In genomic region chr9:131635285-131635684, GRCh38 we compare ENCODE assay signal across 1 cellular context.
A peak's percentile ranks its signal among the peaks of the same experiment; 100 is the strongest.
TF ChIP-seq lines count a peak whose summit lies in the region.

No MANE protein-coding gene starts in this region.

TF ChIP-seq in K562, 482 proteins besides CTCF, POLR2A, EP300 and RAD21 (continued from another document and continues in another):
- TF ChIP-seq ZBTB11 (CRISPR knock-in tag; IDR thresholded peaks at IDR 0.05) (no peak), TGIF2 (CRISPR knock-in tag; IDR thresholded peaks at IDR 0.05) (no peak), SIN3A (IDR thresholded peaks at IDR 0.05; ENCODE audit: borderline replicate concordance in 2 of 2, control insufficient read depth in 1 of 2, low read depth in 2 of 2, low read length in 2 of 2) (0 out of 4 replicates have a peak, but pooled peaks of 1 of the 2 experiments have one; percentile 2), ATF6 (CRISPR knock-in tag; IDR thresholded peaks at IDR 0.05) (no peak), ZBTB7A (IDR thresholded peaks at IDR 0.05; ENCODE audit: borderline replicate concordance, control insufficient read depth, low read depth, low read length) (peak; percentile 86), ETV6 (IDR thresholded peaks at IDR 0.05; ENCODE audit: borderline replicate concordance in 1 of 2, low read depth in 2 of 2, low read length in 1 of 2) (no peak), ETV6 (CRISPR knock-in tag; IDR thresholded peaks at IDR 0.05; ENCODE audit: borderline replicate concordance) (no peak), MTA3 (IDR thresholded peaks at IDR 0.05; ENCODE audit: borderline replicate concordance) (no peak), SP2 (IDR thresholded peaks at IDR 0.05; ENCODE audit: extremely low read depth, low read depth, low read length, poor library complexity, severe bottlenecking) (no peak), CHD1 (IDR thresholded peaks at IDR 0.05; ENCODE audit: low read length) (no peak), ZNF316 (IDR thresholded peaks at IDR 0.05) (no peak), CBX5 (IDR thresholded peaks at IDR 0.05; ENCODE audit: borderline replicate concordance, low read depth) (no peak), FOXP1 (CRISPR knock-in tag; IDR thresholded peaks at IDR 0.05) (peak; percentile 25; the same call in 1 of the 2 replicates), ZNF224 (CRISPR knock-in tag; IDR thresholded peaks at IDR 0.05) (no peak), BRD9 (IDR thresholded peaks at IDR 0.05; ENCODE audit: low read depth, partially characterized antibody) (peak; percentile 85), E2F1 (CRISPR knock-in tag; IDR thresholded peaks at IDR 0.05) (no peak), SREBF2 (CRISPR knock-in tag; IDR thresholded peaks at IDR 0.05) (no peak), ARID2 (IDR thresholded peaks at IDR 0.05) (no peak), RFX1 (IDR thresholded peaks at IDR 0.05) (no peak), NCOA6 (IDR thresholded peaks at IDR 0.05) (no peak), CBX1 (IDR thresholded peaks at IDR 0.05; ENCODE audit: low read depth) (no peak), MYNN (IDR thresholded peaks at IDR 0.05) (peak; percentile 48; the same call in 1 of the 2 replicates), MYNN (CRISPR knock-in tag; IDR thresholded peaks at IDR 0.05) (no peak), ZNF384 (IDR thresholded peaks at IDR 0.05; ENCODE audit: low read depth, low read length) (peak; percentile 99), NR3C1 (CRISPR knock-in tag; IDR thresholded peaks at IDR 0.05) (no peak), ATF7 (IDR thresholded peaks at IDR 0.05) (peak; percentile 91), CREB3 (tag; conservative IDR thresholded peaks at IDR 0.05; ENCODE audit: low read depth) (no peak), FOXJ3 (CRISPR knock-in tag; IDR thresholded peaks at IDR 0.05) (no peak), STAT6 (CRISPR knock-in tag; IDR thresholded peaks at IDR 0.05) (no peak), ZNF311 (CRISPR knock-in tag; IDR thresholded peaks at IDR 0.05) (no peak), HEY1 (CRISPR knock-in tag; IDR thresholded peaks at IDR 0.05; ENCODE audit: borderline replicate concordance) (no peak), IFI16 (CRISPR knock-in tag; IDR thresholded peaks at IDR 0.05) (no peak), HNRNPUL1 (IDR thresholded peaks at IDR 0.05; ENCODE audit: low read length) (no peak), ZMIZ1 (IDR thresholded peaks at IDR 0.05; ENCODE audit: low read depth in 2 of 2, low read length in 2 of 2) (no peak), ZNF707 (CRISPR knock-in tag; conservative IDR thresholded peaks at IDR 0.05) (no peak), ZNF696 (CRISPR knock-in tag; conservative IDR thresholded peaks at IDR 0.05) (no peak), SPI1 (IDR thresholded peaks at IDR 0.05; ENCODE audit: borderline replicate concordance, low read depth, low read length) (peak; percentile 65), TSC22D4 (tag; IDR thresholded peaks at IDR 0.05) (no peak), NR4A1 (CRISPR knock-in tag; IDR thresholded peaks at IDR 0.05) (no peak), NR4A1 (tag; IDR thresholded peaks at IDR 0.05) (no peak), XRCC3 (IDR thresholded peaks at IDR 0.05) (no peak), NR2C2 (CRISPR knock-in tag; IDR thresholded peaks at IDR 0.05) (no peak), NR2C2 (tag; IDR thresholded peaks at IDR 0.05) (no peak), C11orf30 (IDR thresholded peaks at IDR 0.05; ENCODE audit: low read depth) (no peak), PCBP1 (IDR thresholded peaks at IDR 0.05; ENCODE audit: low read depth, low read length, poor library complexity, severe bottlenecking) (no peak), ETS1 (conservative IDR thresholded peaks at IDR 0.05; ENCODE audit: control insufficient read depth, low read depth, low read length) (no peak), MAFK (IDR thresholded peaks at IDR 0.05; ENCODE audit: low read length) (no peak), CAMTA2 (CRISPR knock-in tag; conservative IDR thresholded peaks at IDR 0.05) (no peak), HMGN3 (IDR thresholded peaks at IDR 0.05; ENCODE audit: borderline replicate concordance, extremely low read depth, insufficient read length, low read depth, low read length) (peak; percentile 14), CBFA2T3 (IDR thresholded peaks at IDR 0.05) (0 out of 2 replicates have a peak, but pooled peaks have one; percentile 21), ZNF586 (CRISPR knock-in tag; conservative IDR thresholded peaks at IDR 0.05) (no peak), BRD4 (IDR thresholded peaks at IDR 0.05) (no peak), ZNF232 (CRISPR knock-in tag; IDR thresholded peaks at IDR 0.05) (no peak), ZNF23 (CRISPR knock-in tag; IDR thresholded peaks at IDR 0.05) (no peak), RCOR1 (IDR thresholded peaks at IDR 0.05; ENCODE audit: borderline replicate concordance in 1 of 2, low read depth in 2 of 2, low read length in 2 of 2) (peak in 1 of 2 experiments; percentile 69; a peak in 2 of 4 replicates), ZNF830 (CRISPR knock-in tag; IDR thresholded peaks at IDR 0.05) (no peak), PTBP1 (IDR thresholded peaks at IDR 0.05; ENCODE audit: low read depth, low read length) (no peak), POLR3G (IDR thresholded peaks at IDR 0.05; ENCODE audit: extremely low read depth, insufficient read length, insufficient replicate concordance) (no peak)
